ENCODE assay signal across 1 cellular context in the genomic region with DNA sequence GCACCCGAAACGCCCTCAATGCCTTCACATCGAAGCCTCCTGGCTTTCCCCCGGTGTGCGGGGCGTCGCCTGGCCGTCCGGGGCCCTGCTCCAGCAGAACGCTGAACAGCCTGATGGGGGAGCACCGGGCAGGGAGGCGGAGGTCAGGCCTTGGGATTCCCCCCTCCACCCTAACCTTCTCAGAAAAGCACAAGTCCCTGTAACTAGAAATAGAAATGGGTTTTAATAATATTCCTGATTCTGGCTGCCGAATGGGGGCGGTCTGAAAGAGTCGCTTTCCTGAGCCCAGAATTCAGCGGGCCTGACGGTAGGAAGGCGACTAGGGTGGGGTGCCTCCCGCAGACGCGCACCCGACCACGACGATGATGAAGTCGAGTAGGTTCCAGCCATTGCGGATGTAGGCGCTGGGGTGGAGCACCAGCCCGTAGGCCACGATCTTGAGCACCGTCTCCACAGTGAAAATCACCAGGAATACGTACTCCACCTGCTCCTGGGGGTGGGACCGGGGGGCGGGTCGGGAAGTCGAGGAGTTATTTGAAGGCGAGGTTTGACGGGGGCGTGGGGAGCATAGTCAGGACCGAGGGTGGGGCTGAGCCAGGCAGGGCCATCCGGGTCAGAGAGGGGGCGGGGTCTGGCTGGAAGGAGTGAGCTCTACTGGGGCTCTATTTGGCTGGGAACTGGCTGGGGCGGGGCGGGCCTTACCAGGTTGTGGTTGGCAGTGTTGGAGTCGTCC.
TF ChIP-seq lines count a peak whose summit lies in the region.

No MANE protein-coding gene starts in this region.

TF ChIP-seq in GM12878, 131 proteins besides CTCF, POLR2A, EP300 and RAD21:
- TF ChIP-seq TCF7 (IDR thresholded peaks at IDR 0.05; ENCODE audit: borderline replicate concordance) (no peak), NR2F1 (conservative IDR thresholded peaks at IDR 0.05) (peak; percentile 80), RUNX3 (IDR thresholded peaks at IDR 0.05; ENCODE audit: low read length) (peak; percentile 14; the same call in 1 of the 2 replicates), EGR1 (IDR thresholded peaks at IDR 0.05; ENCODE audit: borderline replicate concordance in 1 of 2, low read depth in 2 of 2, low read length in 2 of 2) (0 out of 3 replicates have a peak, but pooled peaks of 1 of the 2 experiments have one; percentile 31), NKRF (conservative IDR thresholded peaks at IDR 0.05) (0 out of 2 replicates have a peak, but pooled peaks have one; percentile 20), HDGF (IDR thresholded peaks at IDR 0.05) (no peak)
